Comparison of ENCODE assay signal across 8 cellular contexts in the genomic region with DNA sequence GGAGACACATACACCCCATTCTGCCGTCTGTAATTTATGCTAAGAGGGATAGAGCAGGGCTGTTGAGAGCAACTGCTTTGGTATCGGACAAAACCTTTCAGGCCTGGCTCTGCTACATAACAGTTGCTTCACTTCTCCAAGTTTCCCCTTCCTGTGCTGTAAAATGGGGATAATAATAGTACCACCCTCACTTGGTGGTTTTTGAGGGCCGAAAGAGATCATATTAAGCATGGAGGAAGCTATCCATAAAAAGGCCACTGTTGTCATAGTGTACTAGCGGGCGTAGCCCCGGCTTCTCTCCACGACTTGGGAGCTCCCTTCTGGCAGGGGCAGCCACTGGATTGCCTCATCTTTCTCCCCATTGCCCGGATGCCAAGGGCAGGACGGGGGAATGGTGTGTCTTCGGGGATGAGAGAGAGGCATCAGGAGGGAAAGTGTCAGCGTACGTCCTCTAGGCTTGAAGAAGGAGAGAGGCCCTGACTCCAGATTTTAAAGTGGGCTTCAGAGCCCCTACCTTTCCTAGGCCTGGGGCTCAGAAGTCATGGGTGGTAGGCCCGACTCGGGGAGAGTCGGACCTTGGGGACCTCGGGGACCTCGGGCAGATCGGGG. TPM values are rescaled to one million over a fixed set of nuclear protein-coding genes. Genes with fewer than 3 reads are reported as not detected.
A peak's percentile ranks its signal among the peaks of the same experiment; 100 is the strongest.
DNase-seq lines count a peak whose midpoint lies in the region; ATAC-seq and TF ChIP-seq lines count a peak whose summit lies in the region.

No MANE protein-coding gene starts in this region.

- no peaks in the 10 kb centered on the region for H3K36me3 ChIP-seq in HCT116 (ENCODE audit: control insufficient read depth in 1 of 2, insufficient read depth in 2 of 2, low read length in 2 of 2)
- H3K36me3 ChIP-seq in skeletal muscle tissue (ENCODE audit: control insufficient read depth in 3 of 3, insufficient read depth in 3 of 3, low read length in 3 of 3) = no peaks in the 10 kb centered on the region

- H3K9ac ChIP-seq in HCT116 (ENCODE audit: low read length) (peak overlapping the region; percentile 70), skeletal muscle tissue (ENCODE audit: low read depth in 1 of 3, low read length in 3 of 3) (no peak overlapping the region)

- TF ChIP-seq CTCF in HCT116 (IDR thresholded peaks at IDR 0.05 in 2 of 3, conservative IDR thresholded peaks at IDR 0.05 in 1 of 3; ENCODE audit: borderline replicate concordance in 1 of 3, insufficient read depth in 1 of 3, low read depth in 2 of 3, low read length in 2 of 3) = no peak

- no peaks in the 10 kb centered on the region for H3K27me3 ChIP-seq in HCT116 (ENCODE audit: insufficient read depth, low read length)
- H3K27me3 ChIP-seq in skeletal muscle tissue (ENCODE audit: control insufficient read depth in 3 of 3, insufficient read depth in 3 of 3, low read length in 3 of 3) = peaks cover 6 to 15% (median 7%) of the 10 kb centered on the region in 3 donors

- no peak overlapping the region for H2AFZ ChIP-seq in HCT116 (ENCODE audit: low read depth, low read length, poor library complexity, severe bottlenecking)

- CTCF ChIA-PET in HCT116 (lab: Charles Lee) = no interaction called here

- H3K4me3 ChIP-seq in HCT116 (replicated peaks in 1 of 2; ENCODE audit: low read depth in 1 of 2, low read length in 2 of 2) (peak overlapping the region; percentile 75 to 89), skeletal muscle tissue (ENCODE audit: low read length in 3 of 3) (peak overlapping the region in 2 of 3 donors; percentile 22 to 63)

- POLR2A ChIA-PET in HCT116 (lab: Charles Lee) = interaction anchor here (0.6 to 1.4 kb wide), 2 partner anchors 53 to 1022 kb away, joined by 3 to 7 read pairs; a partner anchor contains a TSS

- no peak for ATAC-seq in HCT116
- peak; percentile 6 for ATAC-seq in Right ventricle myocardium superior (ENCODE audit: poor library complexity)
- ATAC-seq in HG03139 (IDR thresholded peaks at IDR 0.05; ENCODE audit: unreplicated experiment) = no peak

- H3K79me2 ChIP-seq in HCT116 (ENCODE audit: insufficient read depth, low read length) = 0 out of 2 replicates have a peak, but pooled peaks cover 8% of the 10 kb centered on the region

- peak overlapping the region; percentile 99 for H3K4me2 ChIP-seq in HCT116 (ENCODE audit: low read length)

- H3K9me3 ChIP-seq in HCT116 (ENCODE audit: control insufficient read depth in 1 of 2, insufficient read depth in 1 of 2, low read depth in 1 of 2, low read length in 2 of 2) (peaks cover 0 to 4% of the 10 kb centered on the region in 2 experiments; a peak in 1 of 4 replicates), skeletal muscle tissue (ENCODE audit: control insufficient read depth in 3 of 3, low read length in 3 of 3) (no peaks in the 10 kb centered on the region)

- H4K20me1 ChIP-seq in HCT116 (ENCODE audit: insufficient read depth) = no peaks in the 10 kb centered on the region

- intact Hi-C loops in HCT116 (cut with micrococcal nuclease) = no loop called here
- intact Hi-C loops in Right ventricle myocardium superior (cut with DNase I) = no loop called here

- TF ChIP-seq POLR2A in HCT116 (IDR thresholded peaks at IDR 0.05; ENCODE audit: borderline replicate concordance, extremely low read depth, insufficient read depth, insufficient read length) = no peak

- BruUV-seq in HCT116 (replicated peaks; lab: Mats Ljungman, UMichigan) = TSS peak; percentile 64

- DNase-seq in HCT116 (ENCODE audit: low read depth, low spot score) (no peak), SKM-1 treated with dmso at 0.1 percent for 144 hours (lab: John Stamatoyannopoulos, UW; ENCODE audit: unreplicated experiment) (peak; percentile 64), Right ventricle myocardium superior (peak; percentile 65), NCI-H345 (lab: John Stamatoyannopoulos, UW) (no peak), NCI-H446 treated with DMSO at 0.1 percent for 48 hours (lab: John Stamatoyannopoulos, UW) (no peak), NCI-H187 (lab: John Stamatoyannopoulos, UW) (no peak)

- H3K9me2 ChIP-seq in HCT116 (ENCODE audit: insufficient read depth) = no peaks in the 10 kb centered on the region

- H3K27ac ChIP-seq in HCT116 (ENCODE audit: low read depth, low read length) (no peak overlapping the region), skeletal muscle tissue (ENCODE audit: low read depth, low read length) (no peak overlapping the region)

- RAD21 ChIA-PET in HCT116 (lab: Charles Lee; ENCODE audit: low non-redundant PET in 1 of 2, low total read pairs in 2 of 2, uncharacterized antibody in 2 of 2, unreplicated experiment in 2 of 2) = no interaction called here

- peaks cover 10 to 23% of the 10 kb centered on the region in 2 experiments for H3K4me1 ChIP-seq in HCT116 (ENCODE audit: control insufficient read depth in 1 of 2, insufficient read depth in 2 of 2, low read length in 2 of 2)
- H3K4me1 ChIP-seq in skeletal muscle tissue (ENCODE audit: control insufficient read depth in 3 of 3, insufficient read depth in 3 of 3, low read length in 3 of 3) = peaks cover 20 to 25% (median 23%) of the 10 kb centered on the region in 3 donors

- no peak for TF ChIP-seq RAD21 in HCT116 (IDR thresholded peaks at IDR 0.05; ENCODE audit: low read depth)

TF ChIP-seq in HCT116, 20 proteins besides CTCF, POLR2A, EP300 and RAD21:
- TF ChIP-seq ELF1 (IDR thresholded peaks at IDR 0.05; ENCODE audit: borderline replicate concordance, low read depth) (no peak), SP1 (IDR thresholded peaks at IDR 0.05; ENCODE audit: low read depth) (no peak), ZFX (IDR thresholded peaks at IDR 0.05) (peak; percentile 76)

RNA-seq across cellular contexts. Expression of a gene that starts 0.6 kb away (rescaled TPM):
- total RNA-seq in HCT116 (2021; ENCODE audit: unreplicated experiment) (8.0 TPM), Right ventricle myocardium superior (0.22 TPM), skeletal muscle tissue (1.0 TPM)
- polyA plus RNA-seq in HCT116 (2012) = 3.2 and 4.2 TPM in 2 replicates

RNA-seq across cellular contexts. Expression of a gene that starts 52.6 kb away (rescaled TPM):
- 10.0 TPM for total RNA-seq in HCT116 (2021; ENCODE audit: unreplicated experiment)
- 9.3 and 9.9 TPM in 2 replicates for polyA plus RNA-seq in HCT116 (2012)
- 1.2 TPM for total RNA-seq in Right ventricle myocardium superior
- 1.0 TPM for total RNA-seq in skeletal muscle tissue

Comparison
In these comparisons a context has a peak if more than half of its experiments do, and no peak if none do; other contexts are left out.
1. DNase-seq: peak in SKM-1 treated with dmso at 0.1 percent for 144 hours (single experiment) and Right ventricle myocardium superior (single experiment); none in HCT116 (single experiment), NCI-H345 (single experiment), NCI-H446 treated with DMSO at 0.1 percent for 48 hours (single experiment) and NCI-H187 (0 of 2).